In the genomic region with DNA sequence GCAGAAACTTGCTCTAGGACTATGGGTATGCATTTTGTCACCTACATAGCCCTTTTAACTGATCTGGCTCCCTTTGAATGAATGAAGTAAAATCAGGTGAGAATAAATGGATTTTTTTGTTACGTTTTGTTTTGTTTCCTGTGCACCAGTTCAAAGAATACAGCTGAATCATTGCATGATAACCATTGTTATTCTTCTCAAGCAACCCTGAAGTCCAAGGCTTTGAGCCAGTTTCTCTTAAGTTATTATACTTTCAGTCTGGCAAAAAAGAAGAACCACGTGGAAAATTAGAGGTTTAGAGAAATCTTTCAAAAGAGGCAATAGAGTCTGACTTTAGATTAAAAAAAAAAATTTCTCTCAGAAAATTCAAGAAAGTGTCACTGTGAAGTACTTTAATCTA, we compare ENCODE assay signal across 31 cellular contexts.
"Had no signal": no experiment of that assay in that cellular context is flagged by ENCODE, and none has a peak within 500 bp of the region (broad histone marks: within the 10 kb centered on the region; RNA-seq: fewer than 3 reads in every experiment).

No MANE protein-coding gene starts in this region.

- H3K27ac Mint-ChIP-seq: activated CD4-positive, alpha-beta T cell treated with anti-CD3 and anti-CD28 coated beads for 36 hours; activated CD4-positive, alpha-beta T cell treated with anti-CD3 and anti-CD28 coated beads, Interleukin-2, amount 10 ng/mL, durations not matched to agents 7 days and 5 days; activated CD8-positive, alpha-beta T cell treated with anti-CD3 and anti-CD28 coated beads, Interleukin-2, amount 10 ng/mL, durations not matched to agents 7 days and 5 days; activated naive CD4-positive, alpha-beta T cell treated with anti-CD3 and anti-CD28 coated beads, Interleukin-2, amount 50 U/mL, for 24 hours; activated naive CD8-positive, alpha-beta T cell treated with anti-CD3 and anti-CD28 coated beads, Interleukin-2, amount 10 ng/mL, durations not matched to agents 7 days and 5 days; activated T-cell treated with anti-CD3 and anti-CD28 coated beads, Interleukin-2, amount 50 U/mL, for 24 hours; WTC11 had no signal

- ATAC-seq: activated CD4-positive, alpha-beta T cell treated with anti-CD3 and anti-CD28 coated beads for 36 hours; activated CD4-positive, CD25-positive, alpha-beta regulatory T cell treated with anti-CD3 and anti-CD28 coated beads, Interleukin-2, amount 50 U/mL, for 24 hours; activated CD8-positive, alpha-beta T cell treated with anti-CD3 and anti-CD28 coated beads, Interleukin-2, amount 10 ng/mL, durations not matched to agents 7 days and 5 days; body of pancreas; Panc1; WTC11 had no signal

- H3K27me3 ChIP-seq: adrenal gland, body of pancreas, SJCRH30 had no signal

- H3K36me3 ChIP-seq: adrenal gland, SJCRH30 had no signal

- DNase-seq: activated CD4-positive, alpha-beta T cell treated with anti-CD3 and anti-CD28 coated beads for 36 hours; activated CD4-positive, alpha-beta T cell treated with anti-CD3 and anti-CD28 coated beads, Interleukin-2, amount 10 ng/mL, durations not matched to agents 7 days and 5 days; activated CD4-positive, alpha-beta T cell treated with anti-CD3 and anti-CD28 coated beads, Interleukin-2, amount 50 U/mL, for 48 hours; activated CD8-positive, alpha-beta T cell treated with anti-CD3 and anti-CD28 coated beads, Interleukin-2, amount 10 ng/mL, durations not matched to agents 7 days and 5 days; activated effector memory CD4-positive, alpha-beta T cell treated with anti-CD3 and anti-CD28 coated beads, Interleukin-2, amount 50 U/mL, for 16 hours; activated naive CD4-positive, alpha-beta T cell treated with Interleukin-2 at 50 U/mL for 16 hours; activated naive CD8-positive, alpha-beta T cell treated with anti-CD3 and anti-CD28 coated beads, Interleukin-2, amount 10 ng/mL, durations not matched to agents 7 days and 5 days; activated T-cell treated with anti-CD3 and anti-CD28 coated beads, Interleukin-2, amount 50 U/mL, for 24 hours; adrenal gland; body of pancreas; caudate nucleus; cerebellar nuclear complex; Kasumi-1; KG1; MM.1S; MV-4-11; NCI-H1092; NCI-H1436 treated with DMSO at 0.1 percent for 48 hours; NCI-H1694 treated with DMSO at 0.1 percent for 48 hours; NCI-H2029; NCI-H510A; NCI-H748 treated with DMSO at 0.1 percent for 48 hours; NK-92 treated with Interleukin-12 subunit alpha and Interleukin-12 subunit beta, amount 100 ng/mL, for 24 hours; SHP77; SJCRH30; T1000 had no signal

- H3K4me1 ChIP-seq: adrenal gland, body of pancreas, SJCRH30 had no signal

- H3K27ac ChIP-seq: adrenal gland, body of pancreas, SJCRH30, SK-N-MC had no signal

- H3K4me1 Mint-ChIP-seq: activated CD4-positive, alpha-beta T cell treated with anti-CD3 and anti-CD28 coated beads for 36 hours; activated CD4-positive, alpha-beta T cell treated with anti-CD3 and anti-CD28 coated beads, Interleukin-2, amount 10 ng/mL, durations not matched to agents 7 days and 5 days; activated naive CD4-positive, alpha-beta T cell treated with anti-CD3 and anti-CD28 coated beads, Interleukin-2, amount 50 U/mL, for 24 hours; activated naive CD8-positive, alpha-beta T cell treated with anti-CD3 and anti-CD28 coated beads, Interleukin-2, amount 10 ng/mL, durations not matched to agents 7 days and 5 days had no signal

- H3K27me3 Mint-ChIP-seq: activated CD4-positive, alpha-beta T cell treated with anti-CD3 and anti-CD28 coated beads for 36 hours; activated CD4-positive, alpha-beta T cell treated with anti-CD3 and anti-CD28 coated beads, Interleukin-2, amount 10 ng/mL, durations not matched to agents 7 days and 5 days; activated naive CD4-positive, alpha-beta T cell treated with anti-CD3 and anti-CD28 coated beads, Interleukin-2, amount 50 U/mL, for 24 hours; activated naive CD8-positive, alpha-beta T cell treated with anti-CD3 and anti-CD28 coated beads, Interleukin-2, amount 10 ng/mL, durations not matched to agents 7 days and 5 days; activated T-cell treated with anti-CD3 and anti-CD28 coated beads, Interleukin-2, amount 50 U/mL, for 24 hours had no signal

- H3K4me3 ChIP-seq: adrenal gland, body of pancreas, SJCRH30, SK-N-MC had no signal

- H3K9me3 ChIP-seq: adrenal gland, body of pancreas, SJCRH30 had no signal

- H3K4me3 Mint-ChIP-seq: activated CD4-positive, alpha-beta T cell treated with anti-CD3 and anti-CD28 coated beads for 36 hours; activated CD4-positive, alpha-beta T cell treated with anti-CD3 and anti-CD28 coated beads, Interleukin-2, amount 10 ng/mL, durations not matched to agents 7 days and 5 days; activated CD8-positive, alpha-beta T cell treated with anti-CD3 and anti-CD28 coated beads, Interleukin-2, amount 10 ng/mL, durations not matched to agents 7 days and 5 days; activated naive CD4-positive, alpha-beta T cell treated with anti-CD3 and anti-CD28 coated beads, Interleukin-2, amount 50 U/mL, for 24 hours; activated naive CD8-positive, alpha-beta T cell treated with anti-CD3 and anti-CD28 coated beads, Interleukin-2, amount 10 ng/mL, durations not matched to agents 7 days and 5 days; activated T-cell treated with anti-CD3 and anti-CD28 coated beads, Interleukin-2, amount 50 U/mL, for 24 hours; WTC11 had no signal

- H3K36me3 Mint-ChIP-seq: activated naive CD4-positive, alpha-beta T cell treated with anti-CD3 and anti-CD28 coated beads, Interleukin-2, amount 50 U/mL, for 24 hours; activated naive CD8-positive, alpha-beta T cell treated with anti-CD3 and anti-CD28 coated beads, Interleukin-2, amount 10 ng/mL, durations not matched to agents 7 days and 5 days had no signal
